ENCODE assay signal across 20 cellular contexts in the genomic region with DNA sequence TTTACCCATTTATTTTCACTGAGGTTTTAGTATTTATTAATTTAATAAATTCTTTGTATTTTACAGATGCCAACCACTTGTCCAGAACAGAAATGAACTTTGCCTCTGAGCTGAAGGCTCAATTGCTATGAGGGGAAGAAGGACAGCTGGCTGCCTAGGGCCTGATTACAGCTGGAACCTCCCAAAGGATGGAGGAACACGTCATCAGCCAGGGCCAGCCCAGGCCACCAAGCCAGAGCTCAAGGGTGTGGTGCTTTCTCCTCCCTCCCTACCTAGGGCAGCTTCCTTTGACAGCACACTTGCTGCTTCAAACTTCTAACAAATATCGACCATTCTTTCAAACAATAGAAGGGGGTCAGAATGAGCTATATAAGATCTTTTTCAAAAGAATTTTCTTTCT.
"Had no signal": no experiment of that assay in that cellular context is flagged by ENCODE, and none has a peak within 500 bp of the region (broad histone marks: within the 10 kb centered on the region; RNA-seq: fewer than 3 reads in every experiment).

No MANE protein-coding gene starts in this region.

- H3K27me3 Mint-ChIP-seq: activated CD4-positive, alpha-beta memory T cell treated with anti-CD3 and anti-CD28 coated beads, Interleukin-2, amount 10 ng/mL, durations not matched to agents 7 days and 5 days; activated CD4-positive, alpha-beta T cell treated with anti-CD3 and anti-CD28 coated beads for 36 hours; activated naive CD8-positive, alpha-beta T cell treated with anti-CD3 and anti-CD28 coated beads for 36 hours; naive thymus-derived CD4-positive, alpha-beta T cell; progenitor cell of endocrine pancreas had no signal

- H3K27me3 ChIP-seq: brain microvascular endothelial cell, right lobe of liver, upper lobe of right lung had no signal

- H3K36me3 ChIP-seq: right lobe of liver, upper lobe of right lung, WERI-Rb-1 had no signal

- H3K4me1 ChIP-seq: upper lobe of right lung had no signal

- H3K4me3 Mint-ChIP-seq: activated CD4-positive, alpha-beta memory T cell treated with anti-CD3 and anti-CD28 coated beads, Interleukin-2, amount 10 ng/mL, durations not matched to agents 7 days and 5 days; activated CD4-positive, alpha-beta T cell treated with anti-CD3 and anti-CD28 coated beads for 36 hours; activated naive CD8-positive, alpha-beta T cell treated with anti-CD3 and anti-CD28 coated beads for 36 hours; T-helper 2 cell treated with Interferon-gamma antibody and Interleukin-4, amounts not matched to agents 5 μg/mL and 100 μg/mL, for 36 hours had no signal

- H3K27ac Mint-ChIP-seq: activated CD4-positive, alpha-beta memory T cell treated with anti-CD3 and anti-CD28 coated beads, Interleukin-2, amount 10 ng/mL, durations not matched to agents 7 days and 5 days; activated CD4-positive, alpha-beta T cell treated with anti-CD3 and anti-CD28 coated beads for 36 hours; activated naive CD8-positive, alpha-beta T cell treated with anti-CD3 and anti-CD28 coated beads for 36 hours; progenitor cell of endocrine pancreas; T-helper 2 cell treated with Interferon-gamma antibody and Interleukin-4, amounts not matched to agents 5 μg/mL and 100 μg/mL, for 36 hours had no signal

- H3K9me3 Mint-ChIP-seq: activated CD4-positive, alpha-beta memory T cell treated with anti-CD3 and anti-CD28 coated beads, Interleukin-2, amount 10 ng/mL, durations not matched to agents 7 days and 5 days; activated naive CD8-positive, alpha-beta T cell treated with anti-CD3 and anti-CD28 coated beads for 36 hours had no signal

- ATAC-seq: activated CD4-positive, alpha-beta T cell treated with anti-CD3 and anti-CD28 coated beads for 36 hours; naive thymus-derived CD4-positive, alpha-beta T cell; right lobe of liver; upper lobe of right lung had no signal

- DNase-seq: activated CD4-positive, alpha-beta memory T cell treated with anti-CD3 and anti-CD28 coated beads, Interleukin-2, amount 10 ng/mL, durations not matched to agents 7 days and 5 days; activated CD4-positive, alpha-beta T cell treated with anti-CD3 and anti-CD28 coated beads for 36 hours; activated gamma-delta T cell treated with Interleukin-2 at 50 U/mL for 16 hours; activated naive CD8-positive, alpha-beta T cell treated with anti-CD3 and anti-CD28 coated beads for 36 hours; activated T-cell treated with anti-CD3 and anti-CD28 coated beads, Interleukin-2, amount 50 U/mL, for 48 hours; brain microvascular endothelial cell; cerebellar nuclear complex; dermis blood vessel endothelial cell; kidney glomerular epithelial cell; midbrain; naive thymus-derived CD4-positive, alpha-beta T cell; right lobe of liver; stimulated activated CD4-positive, alpha-beta T cell treated with anti-CD3 and anti-CD28 coated beads, Interleukin-2, amount 100 ng/mL, for 24 hours; stimulated activated naive CD4-positive, alpha-beta T cell; SW 1271; upper lobe of right lung; WERI-Rb-1 had no signal

- H3K9me3 ChIP-seq: right lobe of liver, upper lobe of right lung had no signal

- H3K27ac ChIP-seq: brain microvascular endothelial cell, right lobe of liver, upper lobe of right lung, WERI-Rb-1 had no signal

- H3K4me3 ChIP-seq: lung, right lobe of liver, upper lobe of right lung had no signal
